In genomic region chr7:101244385-101245146, GRCh38 we compare ENCODE assay signal across 1 cellular context.
TF ChIP-seq lines count a peak whose summit lies in the region.

TSS of gene FIS1 (minus strand) at chr7:101245081. CDS start at chr7:101245004, 77 bp downstream.

TF ChIP-seq in HepG2, 621 proteins besides CTCF, POLR2A, EP300 and RAD21 (continued from another document and continues in another):
- TF ChIP-seq ZGPAT (CRISPR knock-in tag; IDR thresholded peaks at IDR 0.05), result peak; percentile 66
- peak; percentile 67 for TF ChIP-seq CBX1 (IDR thresholded peaks at IDR 0.05; ENCODE audit: low read depth)
- TF ChIP-seq ZNF816 (CRISPR knock-in tag; IDR thresholded peaks at IDR 0.05; ENCODE audit: borderline replicate concordance), result no peak
- TF ChIP-seq FOXK1 (CRISPR knock-in tag; IDR thresholded peaks at IDR 0.05; ENCODE audit: borderline replicate concordance, low read depth), result peak; percentile 70
- TF ChIP-seq THYN1 (CRISPR knock-in tag; IDR thresholded peaks at IDR 0.05; ENCODE audit: borderline replicate concordance, low read depth), result peak; percentile 87; the same call in 1 of the 2 replicates
- peak; percentile 38; the same call in 1 of the 2 replicates for TF ChIP-seq RELA (CRISPR knock-in tag; IDR thresholded peaks at IDR 0.05)
- peak; percentile 46; the same call in 1 of the 2 replicates for TF ChIP-seq SMC3 (IDR thresholded peaks at IDR 0.05; ENCODE audit: low read length)
- TF ChIP-seq GLI4 (CRISPR knock-in tag; IDR thresholded peaks at IDR 0.05; ENCODE audit: borderline replicate concordance), result peak; percentile 70; the same call in 1 of the 2 replicates
- peak; percentile 56; the same call in 1 of the 2 replicates for TF ChIP-seq ZNF281 (CRISPR knock-in tag; IDR thresholded peaks at IDR 0.05; ENCODE audit: borderline replicate concordance)
- TF ChIP-seq NR2C2 (CRISPR knock-in tag; IDR thresholded peaks at IDR 0.05; ENCODE audit: borderline replicate concordance), result peak; percentile 94
- peak; percentile 97 for TF ChIP-seq ZFX (CRISPR knock-in tag; IDR thresholded peaks at IDR 0.05; ENCODE audit: low read depth)
- TF ChIP-seq NONO (IDR thresholded peaks at IDR 0.05), result no peak
- peak; percentile 50; the same call in 1 of the 2 replicates for TF ChIP-seq NONO (CRISPR knock-in tag; conservative IDR thresholded peaks at IDR 0.05)
- TF ChIP-seq NR2F6 (IDR thresholded peaks at IDR 0.05), result no peak
- 0 out of 2 replicates have a peak, but pooled peaks have one; percentile 39 for TF ChIP-seq NR2F6 (CRISPR knock-in tag; IDR thresholded peaks at IDR 0.05)
- peak; percentile 9; the same call in 1 of the 2 replicates for TF ChIP-seq ZNF768 (CRISPR knock-in tag; IDR thresholded peaks at IDR 0.05)
- peak; percentile 71 for TF ChIP-seq YEATS4 (CRISPR knock-in tag; IDR thresholded peaks at IDR 0.05; ENCODE audit: borderline replicate concordance)
- TF ChIP-seq ZNF609 (CRISPR knock-in tag; IDR thresholded peaks at IDR 0.05; ENCODE audit: borderline replicate concordance), result no peak
- peak; percentile 59; the same call in 1 of the 2 replicates for TF ChIP-seq IRF9 (CRISPR knock-in tag; IDR thresholded peaks at IDR 0.05; ENCODE audit: borderline replicate concordance)
- peak; percentile 80 for TF ChIP-seq ZMAT3 (CRISPR knock-in tag; conservative IDR thresholded peaks at IDR 0.05)
- TF ChIP-seq ZNF501 (CRISPR knock-in tag; IDR thresholded peaks at IDR 0.05), result peak; percentile 78; the same call in 1 of the 2 replicates
- peak; percentile 25; the same call in 1 of the 2 replicates for TF ChIP-seq NFKB2 (CRISPR knock-in tag; IDR thresholded peaks at IDR 0.05; ENCODE audit: borderline replicate concordance)
- TF ChIP-seq ATF7 (IDR thresholded peaks at IDR 0.05), result no peak
- TF ChIP-seq ATF7 (CRISPR knock-in tag; IDR thresholded peaks at IDR 0.05), result no peak
- TF ChIP-seq MAF1 (CRISPR knock-in tag; IDR thresholded peaks at IDR 0.05; ENCODE audit: borderline replicate concordance), result peak; percentile 61; the same call in 1 of the 2 replicates
- no peak for TF ChIP-seq ELF4 (CRISPR knock-in tag; IDR thresholded peaks at IDR 0.05; ENCODE audit: borderline replicate concordance)
- TF ChIP-seq ZNF274 (CRISPR knock-in tag; IDR thresholded peaks at IDR 0.05), result peak; percentile 82
- TF ChIP-seq ZNF530 (CRISPR knock-in tag; IDR thresholded peaks at IDR 0.05; ENCODE audit: low read depth), result no peak
- no peak for TF ChIP-seq ZNF318 (CRISPR knock-in tag; IDR thresholded peaks at IDR 0.05)
- peak; percentile 64 for TF ChIP-seq ASH2L (IDR thresholded peaks at IDR 0.05; ENCODE audit: insufficient read length, low read depth, low read length)
- TF ChIP-seq CHD4 (IDR thresholded peaks at IDR 0.05; ENCODE audit: borderline replicate concordance, low read length), result no peak
- peak; percentile 59 for TF ChIP-seq ZNF142 (CRISPR knock-in tag; IDR thresholded peaks at IDR 0.05)
